29 cellular contexts compared by ENCODE assay signal in the genomic region with DNA sequence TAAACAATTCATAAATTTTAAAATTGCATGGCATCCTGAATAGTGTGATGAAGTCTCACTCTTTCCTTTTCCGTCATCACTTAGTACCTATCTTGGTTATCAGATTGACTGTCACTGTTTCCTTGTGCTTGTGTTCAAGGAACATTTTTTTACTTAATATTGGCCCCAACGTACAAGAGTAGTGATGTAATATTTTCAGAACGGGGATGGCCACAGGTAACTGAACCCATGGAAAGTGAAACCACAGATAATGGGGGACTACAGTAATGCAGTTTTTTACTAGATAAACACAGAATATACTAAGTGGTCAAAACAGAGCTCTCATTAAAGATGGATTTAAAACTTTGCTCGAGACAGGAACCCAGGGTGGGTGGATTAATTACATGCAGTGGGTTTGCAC.
"Had no signal": no experiment of that assay in that cellular context is flagged by ENCODE, and none has a peak within 500 bp of the region (broad histone marks: within the 10 kb centered on the region; RNA-seq: fewer than 3 reads in every experiment).

No MANE protein-coding gene starts in this region.

- H3K27me3 ChIP-seq: gastroesophageal sphincter, heart left ventricle, hepatocyte, neural progenitor cell, right lobe of liver, tibial nerve, upper lobe of left lung had no signal

- H3K79me2 ChIP-seq: hepatocyte, parathyroid adenoma had no signal

- FAIRE-seq: kidney, small intestine, urothelium cell line had no signal

- H3K36me3 ChIP-seq: gastroesophageal sphincter, heart left ventricle, neural progenitor cell, right lobe of liver, thoracic aorta, tibial nerve, upper lobe of left lung had no signal

- H3K4me1 Mint-ChIP-seq: memory B cell; mesothelial cell of epicardium; neural progenitor cell; stimulated activated naive B cell treated with anti-CD40 and anti-IgM and Interleukin-4, amounts not matched to agents 10 μg/mL and 1 μg/mL and 100 μg/mL, for 72 hours had no signal

- H3K4me2 ChIP-seq: hepatocyte, neural progenitor cell had no signal

- H3K27ac ChIP-seq: epithelial cell of prostate, gastroesophageal sphincter, heart left ventricle, hepatocyte, neural progenitor cell, parathyroid adenoma, right lobe of liver, thoracic aorta, upper lobe of left lung had no signal

- H3K9ac ChIP-seq: neural progenitor cell, parathyroid adenoma had no signal

- H3K4me1 ChIP-seq: gastroesophageal sphincter, heart left ventricle, parathyroid adenoma, right lobe of liver, upper lobe of left lung had no signal

- H3K9me3 Mint-ChIP-seq: dendritic cell treated with granulocyte-macrophage colony-stimulating factor and Interleukin-4, amounts not matched to agents 40 ng/mL and 50 ng/mL, for 4 days; endodermal cell; memory B cell; mesothelial cell of epicardium; naive thymus-derived CD4-positive, alpha-beta T cell; nephron; neural progenitor cell; stimulated activated naive B cell treated with anti-CD40 and anti-IgM and Interleukin-4, amounts not matched to agents 10 μg/mL and 1 μg/mL and 100 μg/mL, for 72 hours; stimulated activated naive CD8-positive, alpha-beta T cell treated with anti-CD3 and anti-CD28 coated beads, Interleukin-15, Interleukin-2, amounts not matched to agents 100 ng/mL and 50 ng/mL, for 24 hours had no signal

- H3K4me3 Mint-ChIP-seq: dendritic cell treated with granulocyte-macrophage colony-stimulating factor and Interleukin-4, amounts not matched to agents 40 ng/mL and 50 ng/mL, for 4 days; endodermal cell; memory B cell; mesothelial cell of epicardium; naive thymus-derived CD4-positive, alpha-beta T cell; nephron; neural progenitor cell; stimulated activated naive B cell treated with anti-CD40 and anti-IgM and Interleukin-4, amounts not matched to agents 10 μg/mL and 1 μg/mL and 100 μg/mL, for 72 hours; stimulated activated naive CD8-positive, alpha-beta T cell treated with anti-CD3 and anti-CD28 coated beads, Interleukin-15, Interleukin-2, amounts not matched to agents 100 ng/mL and 50 ng/mL, for 24 hours had no signal

- H3K4me3 ChIP-seq: gastroesophageal sphincter, heart left ventricle, hepatocyte, lung, neural progenitor cell, right lobe of liver, thoracic aorta, tibial nerve, upper lobe of left lung had no signal

- H2AFZ ChIP-seq: hepatocyte, neural progenitor cell, parathyroid adenoma had no signal

- DNase-seq: effector CD8-positive, alpha-beta T cell; endodermal cell; foreskin fibroblast; heart left ventricle; kidney; naive thymus-derived CD4-positive, alpha-beta T cell; right lobe of liver; small intestine; stimulated activated CD4-positive, alpha-beta T cell treated with anti-CD3 and anti-CD28 coated beads, Interleukin-15, amount 100 ng/mL, for 24 hours; stimulated activated CD4-positive, alpha-beta T cell treated with anti-CD3 and anti-CD28 coated beads, Interleukin-2, amount 100 ng/mL, for 48 hours; stimulated activated naive B cell treated with anti-CD40 and anti-IgM and Interleukin-4, amounts not matched to agents 10 μg/mL and 1 μg/mL and 100 μg/mL, for 72 hours; upper lobe of left lung had no signal

- ATAC-seq: esophagus mucosa; gastroesophageal sphincter; heart left ventricle; left lobe of liver; naive thymus-derived CD4-positive, alpha-beta T cell; right lobe of liver; stimulated activated naive B cell treated with anti-CD40 and anti-IgM and Interleukin-4, amounts not matched to agents 10 μg/mL and 1 μg/mL and 100 μg/mL, for 72 hours had no signal

- H3K36me3 Mint-ChIP-seq: memory B cell; mesothelial cell of epicardium; naive thymus-derived CD4-positive, alpha-beta T cell; neural progenitor cell; stimulated activated naive B cell treated with anti-CD40 and anti-IgM and Interleukin-4, amounts not matched to agents 10 μg/mL and 1 μg/mL and 100 μg/mL, for 72 hours had no signal

- H3K27me3 Mint-ChIP-seq: dendritic cell treated with granulocyte-macrophage colony-stimulating factor and Interleukin-4, amounts not matched to agents 40 ng/mL and 50 ng/mL, for 4 days; memory B cell; naive thymus-derived CD4-positive, alpha-beta T cell; progenitor cell of endocrine pancreas; stimulated activated naive B cell treated with anti-CD40 and anti-IgM and Interleukin-4, amounts not matched to agents 10 μg/mL and 1 μg/mL and 100 μg/mL, for 72 hours had no signal

- H3K27ac Mint-ChIP-seq: dendritic cell treated with granulocyte-macrophage colony-stimulating factor and Interleukin-4, amounts not matched to agents 40 ng/mL and 50 ng/mL, for 4 days; endodermal cell; memory B cell; mesothelial cell of epicardium; naive thymus-derived CD4-positive, alpha-beta T cell; nephron; neural progenitor cell; progenitor cell of endocrine pancreas; stimulated activated naive B cell treated with anti-CD40 and anti-IgM and Interleukin-4, amounts not matched to agents 10 μg/mL and 1 μg/mL and 100 μg/mL, for 72 hours; stimulated activated naive CD8-positive, alpha-beta T cell treated with anti-CD3 and anti-CD28 coated beads, Interleukin-15, Interleukin-2, amounts not matched to agents 100 ng/mL and 50 ng/mL, for 24 hours had no signal

- H3K9me3 ChIP-seq: gastroesophageal sphincter, heart left ventricle, right lobe of liver, thoracic aorta, tibial nerve, upper lobe of left lung had no signal
